1 cellular context compared by ENCODE assay signal in genomic region chr12:93016752-93017350, GRCh38.
TF ChIP-seq lines count a peak whose summit lies in the region.

No MANE protein-coding gene starts in this region.

TF ChIP-seq in endothelial cell of umbilical vein, 7 proteins besides CTCF, POLR2A, EP300 and RAD21:
- TF ChIP-seq FOS (IDR thresholded peaks at IDR 0.05; ENCODE audit: borderline replicate concordance, insufficient read depth, low read length) (no peak), MYC (IDR thresholded peaks at IDR 0.05; ENCODE audit: low read depth, low read length) (no peak), JUN (IDR thresholded peaks at IDR 0.05; ENCODE audit: borderline replicate concordance, insufficient read depth, insufficient read length, low read depth) (no peak), POLR2AphosphoS5 (IDR thresholded peaks at IDR 0.05; ENCODE audit: insufficient read depth, low read depth, low read length) (no peak), EZH2 (IDR thresholded peaks at IDR 0.05; ENCODE audit: borderline replicate concordance, low read depth, low read length, severe bottlenecking) (no peak), GATA2 (IDR thresholded peaks at IDR 0.05; ENCODE audit: insufficient read depth, insufficient read length, low read depth, low read length) (no peak)
- TF ChIP-seq, protein P1, sequence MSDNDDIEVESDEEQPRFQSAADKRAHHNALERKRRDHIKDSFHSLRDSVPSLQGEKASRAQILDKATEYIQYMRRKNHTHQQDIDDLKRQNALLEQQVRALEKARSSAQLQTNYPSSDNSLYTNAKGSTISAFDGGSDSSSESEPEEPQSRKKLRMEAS (IDR thresholded peaks at IDR 0.05; ENCODE audit: insufficient read depth, insufficient read length) = no peak
